Comparison of ENCODE assay signal across 21 cellular contexts in genomic region chr18:43876286-43877082, GRCh38.
DNase-seq lines count a peak whose midpoint lies in the region; ATAC-seq, FAIRE-seq and TF ChIP-seq lines count a peak whose summit lies in the region.
"Had no signal": no experiment of that assay in that cellular context is flagged by ENCODE, and none has a peak within 500 bp of the region (broad histone marks: within the 10 kb centered on the region; RNA-seq: fewer than 3 reads in every experiment).

No MANE protein-coding gene starts in this region.

- ATAC-seq in HepG2 (no peak), HG03159 (IDR thresholded peaks at IDR 0.05; ENCODE audit: unreplicated experiment) (no peak)
- ATAC-seq: activated CD8-positive, alpha-beta T cell treated with anti-CD3 and anti-CD28 coated beads for 36 hours; CD8-positive, alpha-beta T cell; HCT116; PC-3; stimulated activated memory B cell treated with anti-CD40 and anti-IgM and Interleukin-4, amounts not matched to agents 10 μg/mL and 1 μg/mL and 100 μg/mL, for 72 hours had no signal

- in situ Hi-C loops in HepG2 (cut with HindIII; ENCODE audit: extremely low pct_ligation_motif_present, low pct_unique_long_range_greater_than_20kb) = no loop called here

- TF ChIP-seq RAD21 in H1 (IDR thresholded peaks at IDR 0.05 in 1 of 2, conservative IDR thresholded peaks at IDR 0.05 in 1 of 2; ENCODE audit: low read depth in 2 of 2, low read length in 2 of 2) = no peak
- no peak for TF ChIP-seq RAD21 in HepG2 (CRISPR knock-in tag; IDR thresholded peaks at IDR 0.05)

- POLR2A ChIA-PET in H1 (lab: Charles Lee; ENCODE audit: partially characterized antibody) (no interaction called here), HepG2 (lab: Yijun Ruan, JAX) (no interaction called here)

- H2BK20ac ChIP-seq in H1 (ENCODE audit: low read length) = no peak overlapping the region

- no peak overlapping the region for H3K18ac ChIP-seq in H1 (ENCODE audit: extremely low read depth, low read length)

- TF ChIP-seq EP300 in H1 (IDR thresholded peaks at IDR 0.05; ENCODE audit: borderline replicate concordance in 1 of 2, low read depth in 2 of 2, low read length in 2 of 2) (no peak), HepG2 (IDR thresholded peaks at IDR 0.05; ENCODE audit: low read depth in 2 of 2, low read length in 2 of 2) (no peak), HepG2 (CRISPR knock-in tag; IDR thresholded peaks at IDR 0.05; ENCODE audit: borderline replicate concordance) (no peak)

- no peak overlapping the region for H3K4ac ChIP-seq in H1 (replicated peaks; ENCODE audit: insufficient read length, low read depth, low read length)

- H2BK12ac ChIP-seq in H1 (ENCODE audit: low read depth, low read length) = no peak overlapping the region

- H2BK120ac ChIP-seq in H1 (replicated peaks; ENCODE audit: low read depth, low read length) = no peak overlapping the region

- H4K20me1 ChIP-seq in H1 (replicated peaks in 1 of 2; ENCODE audit: control insufficient read depth in 1 of 2, insufficient read depth in 2 of 2, low read length in 2 of 2) (no peaks in the 10 kb centered on the region), HepG2 (ENCODE audit: insufficient read depth, low read length) (no peaks in the 10 kb centered on the region)

- intact Hi-C loops in vagina (cut with DNase I) (loop anchor here (1.0 kb wide), 1 partner anchor 41 kb away; no protein-coding TSS in a partner anchor), HepG2 (cut with micrococcal nuclease; ENCODE audit: unreplicated experiment) (no loop called here)

- TF ChIP-seq POLR2A in H1 (IDR thresholded peaks at IDR 0.05; ENCODE audit: control extremely low read depth in 1 of 2, low read depth in 2 of 2, low read length in 2 of 2) (no peak), vagina (IDR thresholded peaks at IDR 0.05) (no peak), HepG2 (IDR thresholded peaks at IDR 0.05; ENCODE audit: insufficient read depth in 1 of 2, low read depth in 2 of 2, low read length in 2 of 2) (no peak)

- no peak overlapping the region for H4K8ac ChIP-seq in H1 (ENCODE audit: extremely low read depth, insufficient read depth, low read length)

- no peak overlapping the region for H3K27ac ChIP-seq in H1 (ENCODE audit: low read depth, low read length)
- H3K27ac ChIP-seq in muscle layer of duodenum (ENCODE audit: low read length) = peak overlapping the region; percentile 27
- H3K27ac ChIP-seq in vagina = peak overlapping the region; percentile 56
- no peak overlapping the region for H3K27ac ChIP-seq in HepG2 (ENCODE audit: extremely low read length, insufficient read depth, low read length)
- no peak overlapping the region for H3K27ac ChIP-seq in effector memory CD4-positive, alpha-beta T cell (ENCODE audit: insufficient read depth, low read length, poor library complexity, severe bottlenecking)
- H3K27ac ChIP-seq: HL-60 had no signal

- no peak overlapping the region for H2BK15ac ChIP-seq in H1 (ENCODE audit: low read length)

- no peak overlapping the region for H3K56ac ChIP-seq in H1 (replicated peaks; ENCODE audit: insufficient read length, low read depth, low read length)

- peaks cover 0 to 2% (median 0%) of the 10 kb centered on the region in 4 experiments; a peak in 1 of 7 replicates for H3K4me1 ChIP-seq in H1 (replicated peaks in 1 of 4; ENCODE audit: control insufficient read depth in 3 of 4, insufficient read depth in 4 of 4, low read length in 3 of 4)
- no peaks in the 10 kb centered on the region for H3K4me1 ChIP-seq in muscle layer of duodenum (ENCODE audit: control insufficient read depth in 1 of 2, insufficient read depth in 2 of 2, low read length in 2 of 2)
- H3K4me1 ChIP-seq in vagina = peaks cover 12% of the 10 kb centered on the region
- H3K4me1 ChIP-seq in HepG2 (ENCODE audit: insufficient read depth, low read length) = no peaks in the 10 kb centered on the region
- no peaks in the 10 kb centered on the region for H3K4me1 ChIP-seq in effector memory CD4-positive, alpha-beta T cell (ENCODE audit: control insufficient read depth, insufficient read depth, low read length, poor library complexity, severe bottlenecking)

- H3K27me3 ChIP-seq in H1 (replicated peaks in 1 of 4; ENCODE audit: control insufficient read depth in 3 of 4, extremely low read depth in 1 of 4, insufficient read depth in 3 of 4, low read length in 3 of 4) (no peaks in the 10 kb centered on the region), muscle layer of duodenum (ENCODE audit: low read depth, low read length) (no peaks in the 10 kb centered on the region), vagina (no peaks in the 10 kb centered on the region), HepG2 (ENCODE audit: control insufficient read depth in 1 of 2, insufficient read depth in 2 of 2, low read length in 2 of 2) (no peaks in the 10 kb centered on the region)
- no peaks in the 10 kb centered on the region for H3K27me3 ChIP-seq in effector memory CD4-positive, alpha-beta T cell (replicated peaks; ENCODE audit: control insufficient read depth, insufficient read depth, low read length, poor library complexity, severe bottlenecking)

- no TSS peak for BruUV-seq in HepG2 (replicated peaks; lab: Mats Ljungman, UMichigan)

- TF ChIP-seq CTCF in H1 (IDR thresholded peaks at IDR 0.05; ENCODE audit: control extremely low read depth in 1 of 3, insufficient read depth in 1 of 3, low read depth in 1 of 3, low read length in 3 of 3) (no peak), vagina (IDR thresholded peaks at IDR 0.05) (no peak), HepG2 (CRISPR knock-in tag; IDR thresholded peaks at IDR 0.05) (no peak)

- H2AFZ ChIP-seq in H1 (ENCODE audit: low read length) = peak overlapping the region; percentile 55; the same call in 1 of the 2 replicates
- H2AFZ ChIP-seq in HepG2 (ENCODE audit: low read length) = no peak overlapping the region

- H2BK5ac ChIP-seq in H1 (ENCODE audit: low read depth, low read length) = no peak overlapping the region

- WGBS in H1 (ENCODE audit: extremely low coverage in 1 of 2, insufficient coverage in 1 of 2, insufficient read length in 1 of 2, insufficient replicate concordance in 2 of 2, low coverage in 1 of 2, low lambda C conversion rate in 2 of 2, missing lambda C conversion rate in 1 of 2), 2 experiments = 84% methylated on average over 7 of the region's 7 CpGs; no CpG with 5 or more reads in 1 of the 2 experiments
- WGBS in HepG2 (ENCODE audit: low lambda C conversion rate) = 1% methylated on average over 7 of the region's 7 CpGs

- H3K36me3 ChIP-seq in H1 (ENCODE audit: control insufficient read depth in 2 of 4, insufficient read depth in 4 of 4, low read length in 3 of 4) (no peaks in the 10 kb centered on the region), muscle layer of duodenum (ENCODE audit: control insufficient read depth in 1 of 2, insufficient read depth in 2 of 2, low read length in 2 of 2) (no peaks in the 10 kb centered on the region), vagina (no peaks in the 10 kb centered on the region), HepG2 (replicated peaks in 1 of 2; ENCODE audit: control insufficient read depth in 1 of 2, insufficient read depth in 2 of 2, low read length in 2 of 2) (no peaks in the 10 kb centered on the region)
- H3K36me3 ChIP-seq in effector memory CD4-positive, alpha-beta T cell (ENCODE audit: control insufficient read depth, insufficient read depth, low read length) = no peaks in the 10 kb centered on the region

- no peak overlapping the region for H3K4me3 ChIP-seq in H1 (ENCODE audit: extremely low read depth in 1 of 4, insufficient read depth in 2 of 4, low read depth in 3 of 4, low read length in 4 of 4)
- H3K4me3 ChIP-seq in muscle layer of duodenum (ENCODE audit: low read depth in 1 of 2, low read length in 2 of 2) = no peak overlapping the region
- H3K4me3 ChIP-seq in vagina = no peak overlapping the region
- H3K4me3 ChIP-seq in HepG2 (replicated peaks in 1 of 3; ENCODE audit: insufficient read depth in 1 of 3, low read depth in 2 of 3, low read length in 3 of 3) = no peak overlapping the region
- H3K4me3 ChIP-seq in effector memory CD4-positive, alpha-beta T cell (ENCODE audit: insufficient read depth, low read depth, low read length, poor library complexity, severe bottlenecking) = no peak overlapping the region

- H3K9ac ChIP-seq in H1 (replicated peaks in 1 of 4; ENCODE audit: extremely low read depth in 1 of 4, low read depth in 3 of 4, low read length in 3 of 4) (no peak overlapping the region), HepG2 (ENCODE audit: insufficient read depth, low read depth, low read length) (no peak overlapping the region)

- H3K23ac ChIP-seq in H1 (ENCODE audit: insufficient read length) = no peak overlapping the region

- H3K9me3 ChIP-seq in H1 (ENCODE audit: insufficient read depth in 2 of 2, low read depth in 1 of 2, low read length in 1 of 2) (no peaks in the 10 kb centered on the region), muscle layer of duodenum (ENCODE audit: control insufficient read depth in 1 of 2, low read length in 2 of 2) (no peaks in the 10 kb centered on the region), vagina (no peaks in the 10 kb centered on the region), HepG2 (ENCODE audit: low read length) (peaks cover 48% of the 10 kb centered on the region)
- H3K9me3 ChIP-seq in effector memory CD4-positive, alpha-beta T cell (ENCODE audit: control insufficient read depth, low read length) = no peaks in the 10 kb centered on the region

- H4K5ac ChIP-seq in H1 (ENCODE audit: insufficient read length, low read depth, low read length) = no peak overlapping the region

- H2AK5ac ChIP-seq in H1 (ENCODE audit: low read depth, low read length) = no peak overlapping the region

- H3K79me2 ChIP-seq in H1 (ENCODE audit: control insufficient read depth in 1 of 2, insufficient read depth in 2 of 2, low read length in 2 of 2) (no peaks in the 10 kb centered on the region), HepG2 (ENCODE audit: insufficient read depth, low read length) (no peaks in the 10 kb centered on the region)

- FAIRE-seq in H1 (lab: Jason Lieb, UNC) (no peak), HepG2 (lab: Jason Lieb, UNC) (no peak)
- FAIRE-seq: astrocyte, kidney had no signal

- DNase-seq in RPMI7951 (ENCODE audit: low read depth) (peak; percentile 13), H1 (ENCODE audit: low read depth in 1 of 2, low spot score in 2 of 2) (no peak), vagina (ENCODE audit: extremely low spot score in 2 of 2) (no peak), HepG2 (ENCODE audit: low spot score) (no peak)
- DNase-seq in effector memory CD4-positive, alpha-beta T cell = no peak
- DNase-seq: activated CD4-positive, CD25-positive, alpha-beta regulatory T cell treated with anti-CD3 and anti-CD28 coated beads, Interleukin-2, amount 50 U/mL, for 72 hours; activated CD8-positive, alpha-beta T cell treated with anti-CD3 and anti-CD28 coated beads for 36 hours; CD8-positive, alpha-beta T cell; kidney; NCI-H1048; NCI-H1930; NCI-H345; nucleus accumbens; PC-3; SHP77 had no signal

- H4K91ac ChIP-seq in H1 (replicated peaks; ENCODE audit: insufficient read length, low read length) = no peak overlapping the region

- no peak overlapping the region for H3K4me2 ChIP-seq in H1 (ENCODE audit: insufficient read depth in 1 of 2, low read depth in 2 of 2, low read length in 2 of 2)
- no peak overlapping the region for H3K4me2 ChIP-seq in HepG2 (ENCODE audit: low read depth, low read length)

- H3K23me2 ChIP-seq in H1 (ENCODE audit: low read depth, low read length) = no peaks in the 10 kb centered on the region

- H3K79me1 ChIP-seq in H1 (ENCODE audit: low read depth, low read length) = no peaks in the 10 kb centered on the region

- no peak overlapping the region for H3K14ac ChIP-seq in H1 (ENCODE audit: insufficient read length)

- CTCF ChIA-PET in H1 (lab: Charles Lee; ENCODE audit: partially characterized antibody) (no interaction called here), HepG2 (lab: Yijun Ruan, JAX; ENCODE audit: low intra/inter-chr PET ratio, low total read pairs) (no interaction called here)

Comparison
In these comparisons a context has a peak if more than half of its experiments do, and no peak if none do; other contexts are left out.
1. H3K27ac ChIP-seq: peak in muscle layer of duodenum (single experiment) and vagina (single experiment); none in H1 (single experiment), HepG2 (single experiment) and effector memory CD4-positive, alpha-beta T cell (single experiment).